Comparison of ENCODE assay signal across 17 cellular contexts in the genomic region with DNA sequence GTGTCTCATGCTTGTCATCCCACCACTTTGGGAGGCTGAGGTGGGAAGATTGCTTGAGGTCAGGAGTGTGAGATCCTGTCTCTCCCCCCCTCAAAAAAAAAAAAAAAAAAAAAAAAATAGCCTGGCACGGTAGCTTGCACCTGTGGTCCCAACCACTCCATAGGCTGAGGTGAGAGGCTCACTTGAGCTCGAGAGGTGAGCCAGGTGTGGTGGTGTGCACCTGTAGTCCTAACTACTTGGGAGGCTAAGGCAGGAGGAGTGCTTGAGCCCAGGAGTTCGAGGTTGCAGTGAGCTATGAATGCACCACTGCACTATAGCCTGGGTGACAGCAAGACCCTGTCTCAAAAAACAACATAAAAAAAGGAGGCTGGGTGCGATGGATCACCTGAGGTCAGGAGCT. TPM values are rescaled to one million over a fixed set of nuclear protein-coding genes. Genes with fewer than 3 reads are reported as not detected.
DNase-seq lines count a peak whose midpoint lies in the region; ATAC-seq and TF ChIP-seq lines count a peak whose summit lies in the region.
"Had no signal": no experiment of that assay in that cellular context is flagged by ENCODE, and none has a peak within 500 bp of the region (broad histone marks: within the 10 kb centered on the region; RNA-seq: fewer than 3 reads in every experiment).

No MANE protein-coding gene starts in this region.

- ATAC-seq in CD4-positive, alpha-beta T cell (ENCODE audit: poor library complexity): no peak

- no peak for DNase-seq in activated CD4-positive, alpha-beta memory T cell treated with anti-CD3 and anti-CD28 coated beads, Interleukin-2, amount 10 ng/mL, durations not matched to agents 7 days and 5 days
- DNase-seq in activated CD4-positive, alpha-beta memory T cell treated with anti-CD3 and anti-CD28 coated beads for 36 hours: no peak
- no peak for DNase-seq in CD4-positive, alpha-beta T cell
- DNase-seq in immature natural killer cell (no peak), NCI-H2196 (lab: John Stamatoyannopoulos, UW; ENCODE audit: unreplicated experiment) (no peak), NCI-H1092 (lab: John Stamatoyannopoulos, UW) (no peak), CD14-positive monocyte (ENCODE audit: low spot score) (no peak)
- DNase-seq: C1 segment of cervical spinal cord, COR-L47, DMS153, NCI-H1048, NCI-H1694, NCI-H2227 treated with DMSO at 0.1 percent for 48 hours, NCI-H524 treated with DMSO at 0.1 percent for 48 hours, SJCRH30, SW 1271 had no signal

- no peaks in the 10 kb centered on the region; the same call in 1 of the 2 replicates for H3K4me1 ChIP-seq in HEK293 (ENCODE audit: control insufficient read depth, insufficient read depth, low read length)
- H3K4me1 ChIP-seq: SJCRH30 had no signal

- H3K36me3 Mint-ChIP-seq in activated CD4-positive, alpha-beta memory T cell treated with anti-CD3 and anti-CD28 coated beads, Interleukin-2, amount 10 ng/mL, durations not matched to agents 7 days and 5 days (ENCODE audit: low read depth): peaks cover 53% of the 10 kb centered on the region
- peaks cover 34% of the 10 kb centered on the region for H3K36me3 Mint-ChIP-seq in activated CD4-positive, alpha-beta memory T cell treated with anti-CD3 and anti-CD28 coated beads for 36 hours
- peaks cover 62% of the 10 kb centered on the region for H3K36me3 Mint-ChIP-seq in CD4-positive, alpha-beta T cell (ENCODE audit: low read depth)
- peaks cover 12 to 23% (median 19%) of the 10 kb centered on the region in 3 donors for H3K36me3 Mint-ChIP-seq in immature natural killer cell
- H3K36me3 Mint-ChIP-seq in CD14-positive monocyte: peaks cover 39 to 67% of the 10 kb centered on the region in 2 donors

- no peaks in the 10 kb centered on the region for H3K27me3 Mint-ChIP-seq in activated CD4-positive, alpha-beta memory T cell treated with anti-CD3 and anti-CD28 coated beads, Interleukin-2, amount 10 ng/mL, durations not matched to agents 7 days and 5 days
- H3K27me3 Mint-ChIP-seq in activated CD4-positive, alpha-beta memory T cell treated with anti-CD3 and anti-CD28 coated beads for 36 hours: no peaks in the 10 kb centered on the region
- H3K27me3 Mint-ChIP-seq in CD4-positive, alpha-beta T cell: no peaks in the 10 kb centered on the region
- peaks cover 0 to 9% (median 3%) of the 10 kb centered on the region in 3 donors for H3K27me3 Mint-ChIP-seq in immature natural killer cell (ENCODE audit: low read depth in 3 of 3)
- H3K27me3 Mint-ChIP-seq in CD14-positive monocyte (ENCODE audit: low read depth in 3 of 3): peaks cover 0 to 1% (median 0%) of the 10 kb centered on the region in 3 donors

- intact Hi-C loops in activated CD4-positive, alpha-beta memory T cell treated with anti-CD3 and anti-CD28 coated beads for 36 hours (cut with micrococcal nuclease): no loop called here
- intact Hi-C loops in CD4-positive, alpha-beta T cell (cut with DNase I, micrococcal nuclease): no loop called here
- intact Hi-C loops in CD14-positive monocyte (cut with micrococcal nuclease): no loop called here

- TF ChIP-seq CTCF in CD4-positive, alpha-beta T cell (IDR thresholded peaks at IDR 0.05): no peak
- no peak for TF ChIP-seq CTCF in HEK293 (tag by site-specific recombination; IDR thresholded peaks at IDR 0.05)
- no peak for TF ChIP-seq CTCF in CD14-positive monocyte (IDR thresholded peaks at IDR 0.05)

- H3K4me3 Mint-ChIP-seq in activated CD4-positive, alpha-beta memory T cell treated with anti-CD3 and anti-CD28 coated beads, Interleukin-2, amount 10 ng/mL, durations not matched to agents 7 days and 5 days: no peak overlapping the region
- no peak overlapping the region for H3K4me3 Mint-ChIP-seq in activated CD4-positive, alpha-beta memory T cell treated with anti-CD3 and anti-CD28 coated beads for 36 hours
- no peak overlapping the region for H3K4me3 Mint-ChIP-seq in CD4-positive, alpha-beta T cell
- H3K4me3 Mint-ChIP-seq in immature natural killer cell (peak overlapping the region in 1 of 5 donors; percentile 4), CD14-positive monocyte (no peak overlapping the region)

- CTCF ChIA-PET in activated CD4-positive, alpha-beta memory T cell treated with anti-CD3 and anti-CD28 coated beads, Interleukin-2, amount 10 ng/mL, durations not matched to agents 7 days and 5 days (lab: Charles Lee): interaction anchor here (1.4 kb wide), 1 partner anchor 10 kb away, joined by 6 read pairs; a partner anchor contains a TSS
- CTCF ChIA-PET in activated CD4-positive, alpha-beta memory T cell treated with anti-CD3 and anti-CD28 coated beads for 36 hours (lab: Charles Lee): interaction anchor here (1.5 kb wide), 1 partner anchor 103 kb away, joined by 3 read pairs; no protein-coding TSS in a partner anchor
- CTCF ChIA-PET in CD4-positive, alpha-beta T cell (lab: Charles Lee): no interaction called here
- CTCF ChIA-PET in HEK293 (lab: Yijun Ruan, JAX): no interaction called here

- H3K9me3 ChIP-seq in CD4-positive, alpha-beta T cell (ENCODE audit: control insufficient read depth, low read length): no peaks in the 10 kb centered on the region
- H3K9me3 ChIP-seq in HEK293 (ENCODE audit: control insufficient read depth, insufficient read depth, low read depth, low read length): no peaks in the 10 kb centered on the region
- H3K9me3 ChIP-seq: SJCRH30 had no signal

- H3K4me1 Mint-ChIP-seq in activated CD4-positive, alpha-beta memory T cell treated with anti-CD3 and anti-CD28 coated beads, Interleukin-2, amount 10 ng/mL, durations not matched to agents 7 days and 5 days: peaks cover 13% of the 10 kb centered on the region
- H3K4me1 Mint-ChIP-seq in activated CD4-positive, alpha-beta memory T cell treated with anti-CD3 and anti-CD28 coated beads for 36 hours (ENCODE audit: low read depth): peaks cover 15% of the 10 kb centered on the region
- H3K4me1 Mint-ChIP-seq in CD4-positive, alpha-beta T cell (ENCODE audit: low read depth): peaks cover 26% of the 10 kb centered on the region
- peaks cover 38 to 43% of the 10 kb centered on the region in 2 donors for H3K4me1 Mint-ChIP-seq in immature natural killer cell
- peaks cover 5% of the 10 kb centered on the region for H3K4me1 Mint-ChIP-seq in CD14-positive monocyte

- POLR2A ChIA-PET in activated CD4-positive, alpha-beta memory T cell treated with anti-CD3 and anti-CD28 coated beads, Interleukin-2, amount 10 ng/mL, durations not matched to agents 7 days and 5 days (lab: Charles Lee): interaction anchor here (1.2 to 5.3 kb wide), 3 partner anchors 9 to 12 kb away, joined by 4 to 55 read pairs (median 5); a partner anchor contains a TSS
- POLR2A ChIA-PET in activated CD4-positive, alpha-beta memory T cell treated with anti-CD3 and anti-CD28 coated beads for 36 hours (lab: Charles Lee): interaction anchor here (1.6 kb wide), 1 partner anchor 10 kb away, joined by 11 read pairs; a partner anchor contains a TSS
- POLR2A ChIA-PET in CD4-positive, alpha-beta T cell (lab: Charles Lee): interaction anchor here (2.6 to 3.0 kb wide), 2 partner anchors 9 to 23 kb away, joined by 7 to 18 read pairs; a partner anchor contains a TSS
- POLR2A ChIA-PET in HEK293 (lab: Yijun Ruan, JAX): interaction anchor here (0.6 to 3.6 kb wide), 8 partner anchors 9 to 295 kb away, joined by 3 to 25 read pairs (median 3); a partner anchor contains a TSS

- peak overlapping the region; percentile 10 for H3K27ac ChIP-seq in CD4-positive, alpha-beta T cell (ENCODE audit: low read depth, low read length)
- no peak overlapping the region for H3K27ac ChIP-seq in HEK293 (ENCODE audit: extremely low read depth, low read depth, low read length)
- H3K27ac ChIP-seq: SJCRH30 had no signal

- H3K27me3 ChIP-seq in CD4-positive, alpha-beta T cell (ENCODE audit: control insufficient read depth, insufficient read depth, low read length): no peaks in the 10 kb centered on the region
- H3K27me3 ChIP-seq: SJCRH30 had no signal

- no peaks in the 10 kb centered on the region for H3K9me3 Mint-ChIP-seq in activated CD4-positive, alpha-beta memory T cell treated with anti-CD3 and anti-CD28 coated beads, Interleukin-2, amount 10 ng/mL, durations not matched to agents 7 days and 5 days
- H3K9me3 Mint-ChIP-seq in activated CD4-positive, alpha-beta memory T cell treated with anti-CD3 and anti-CD28 coated beads for 36 hours: no peaks in the 10 kb centered on the region
- no peaks in the 10 kb centered on the region for H3K9me3 Mint-ChIP-seq in CD4-positive, alpha-beta T cell
- H3K9me3 Mint-ChIP-seq in immature natural killer cell (no peaks in the 10 kb centered on the region), CD14-positive monocyte (no peaks in the 10 kb centered on the region)

- no peak overlapping the region for H3K4me3 ChIP-seq in HEK293 (ENCODE audit: low read depth, low read length)
- H3K4me3 ChIP-seq: SJCRH30 had no signal

- peak overlapping the region; percentile 28 for H3K27ac Mint-ChIP-seq in activated CD4-positive, alpha-beta memory T cell treated with anti-CD3 and anti-CD28 coated beads, Interleukin-2, amount 10 ng/mL, durations not matched to agents 7 days and 5 days
- no peak overlapping the region for H3K27ac Mint-ChIP-seq in activated CD4-positive, alpha-beta memory T cell treated with anti-CD3 and anti-CD28 coated beads for 36 hours
- H3K27ac Mint-ChIP-seq in CD4-positive, alpha-beta T cell: no peak overlapping the region
- H3K27ac Mint-ChIP-seq in immature natural killer cell (peak overlapping the region; percentile 74 to 86 (median 80)), CD14-positive monocyte (peak overlapping the region in 3 of 7 donors; percentile 41 to 83 (median 42))

- H3K36me3 ChIP-seq in HEK293 (ENCODE audit: control insufficient read depth in 2 of 2, insufficient read depth in 1 of 2, low read length in 2 of 2): peaks cover 33 to 43% of the 10 kb centered on the region in 2 experiments

TF ChIP-seq in HEK293, 187 proteins besides CTCF, POLR2A, EP300 and RAD21 (continues in another document):
- TF ChIP-seq ZFP41 (tag by site-specific recombination; IDR thresholded peaks at IDR 0.05; ENCODE audit: borderline replicate concordance) (no peak), ZNF433 (tag by site-specific recombination; IDR thresholded peaks at IDR 0.05; ENCODE audit: low read depth) (no peak), ZNF658 (tag by site-specific recombination; IDR thresholded peaks at IDR 0.05) (no peak)

RNA-seq across cellular contexts. Expression of a gene that starts 9.7 kb away (rescaled TPM):
- 10 to 100 TPM; 77.5 to 81.7 TPM for total RNA-seq in activated CD4-positive, alpha-beta memory T cell treated with anti-CD3 and anti-CD28 coated beads, Interleukin-2, amount 10 ng/mL, durations not matched to agents 7 days and 5 days
- 100 to 1,000 TPM; 131 to 132 TPM for total RNA-seq in activated CD4-positive, alpha-beta memory T cell treated with anti-CD3 and anti-CD28 coated beads for 36 hours
- 100 to 1,000 TPM; 178 to 187 TPM for total RNA-seq in CD4-positive, alpha-beta T cell
- 10 to 100 TPM; 30.0 to 38.2 (median 33.5) TPM for polyA plus RNA-seq in immature natural killer cell
- 10 to 100 TPM; 61.6 to 71.4 TPM for polyA plus RNA-seq in CD14-positive monocyte

RNA-seq across cellular contexts. Expression of a gene that starts 22.5 kb away (rescaled TPM):
- total RNA-seq in activated CD4-positive, alpha-beta memory T cell treated with anti-CD3 and anti-CD28 coated beads, Interleukin-2, amount 10 ng/mL, durations not matched to agents 7 days and 5 days: 100 to 1,000 TPM; 205 to 217 TPM
- total RNA-seq in activated CD4-positive, alpha-beta memory T cell treated with anti-CD3 and anti-CD28 coated beads for 36 hours: 100 to 1,000 TPM; 358 to 368 TPM
- total RNA-seq in CD4-positive, alpha-beta T cell: 100 to 1,000 TPM; 354 to 366 TPM
- polyA plus RNA-seq in immature natural killer cell (100 to 1,000 TPM in 2 of 3 donors, 10 to 100 TPM in 1; 92.8 to 153 (median 145) TPM), CD14-positive monocyte (10 to 100 TPM; 67.8 to 82.4 TPM)

Comparison
In these comparisons a context has a peak if more than half of its experiments do, and no peak if none do; other contexts are left out.
1. H3K27ac Mint-ChIP-seq: peak in activated CD4-positive, alpha-beta memory T cell treated with anti-CD3 and anti-CD28 coated beads, Interleukin-2, amount 10 ng/mL, durations not matched to agents 7 days and 5 days (single experiment) and immature natural killer cell (6 of 6); none in activated CD4-positive, alpha-beta memory T cell treated with anti-CD3 and anti-CD28 coated beads for 36 hours (single experiment) and CD4-positive, alpha-beta T cell (single experiment).
2. CTCF ChIA-PET loops: an anchor here in activated CD4-positive, alpha-beta memory T cell treated with anti-CD3 and anti-CD28 coated beads, Interleukin-2, amount 10 ng/mL, durations not matched to agents 7 days and 5 days (1.4 kb wide) and activated CD4-positive, alpha-beta memory T cell treated with anti-CD3 and anti-CD28 coated beads for 36 hours (1.5 kb wide); none called in CD4-positive, alpha-beta T cell and HEK293.